1 cellular context compared by ENCODE assay signal in the genomic region with DNA sequence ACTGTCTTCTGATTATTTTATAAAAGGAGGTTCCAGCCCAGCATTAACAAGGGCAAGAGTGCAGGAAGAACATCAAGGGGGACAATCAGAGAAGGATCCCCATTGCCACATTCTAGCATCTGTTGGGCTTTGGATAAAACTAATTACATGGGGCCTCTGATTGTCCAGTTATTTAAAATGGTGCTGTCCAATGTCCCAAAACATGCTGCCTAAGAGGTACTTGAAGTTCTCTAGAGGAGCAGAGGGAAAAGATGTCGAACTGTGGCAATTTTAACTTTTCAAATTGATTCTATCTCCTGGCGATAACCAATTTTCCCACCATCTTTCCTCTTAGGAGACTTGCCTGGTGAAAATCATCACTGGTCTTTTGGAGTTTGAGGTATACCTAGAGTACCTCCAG.
TF ChIP-seq lines count a peak whose summit lies in the region.

No MANE protein-coding gene starts in this region.

TF ChIP-seq in HEK293, 187 proteins besides CTCF, POLR2A, EP300 and RAD21 (continued from another document):
- TF ChIP-seq, protein P1, sequence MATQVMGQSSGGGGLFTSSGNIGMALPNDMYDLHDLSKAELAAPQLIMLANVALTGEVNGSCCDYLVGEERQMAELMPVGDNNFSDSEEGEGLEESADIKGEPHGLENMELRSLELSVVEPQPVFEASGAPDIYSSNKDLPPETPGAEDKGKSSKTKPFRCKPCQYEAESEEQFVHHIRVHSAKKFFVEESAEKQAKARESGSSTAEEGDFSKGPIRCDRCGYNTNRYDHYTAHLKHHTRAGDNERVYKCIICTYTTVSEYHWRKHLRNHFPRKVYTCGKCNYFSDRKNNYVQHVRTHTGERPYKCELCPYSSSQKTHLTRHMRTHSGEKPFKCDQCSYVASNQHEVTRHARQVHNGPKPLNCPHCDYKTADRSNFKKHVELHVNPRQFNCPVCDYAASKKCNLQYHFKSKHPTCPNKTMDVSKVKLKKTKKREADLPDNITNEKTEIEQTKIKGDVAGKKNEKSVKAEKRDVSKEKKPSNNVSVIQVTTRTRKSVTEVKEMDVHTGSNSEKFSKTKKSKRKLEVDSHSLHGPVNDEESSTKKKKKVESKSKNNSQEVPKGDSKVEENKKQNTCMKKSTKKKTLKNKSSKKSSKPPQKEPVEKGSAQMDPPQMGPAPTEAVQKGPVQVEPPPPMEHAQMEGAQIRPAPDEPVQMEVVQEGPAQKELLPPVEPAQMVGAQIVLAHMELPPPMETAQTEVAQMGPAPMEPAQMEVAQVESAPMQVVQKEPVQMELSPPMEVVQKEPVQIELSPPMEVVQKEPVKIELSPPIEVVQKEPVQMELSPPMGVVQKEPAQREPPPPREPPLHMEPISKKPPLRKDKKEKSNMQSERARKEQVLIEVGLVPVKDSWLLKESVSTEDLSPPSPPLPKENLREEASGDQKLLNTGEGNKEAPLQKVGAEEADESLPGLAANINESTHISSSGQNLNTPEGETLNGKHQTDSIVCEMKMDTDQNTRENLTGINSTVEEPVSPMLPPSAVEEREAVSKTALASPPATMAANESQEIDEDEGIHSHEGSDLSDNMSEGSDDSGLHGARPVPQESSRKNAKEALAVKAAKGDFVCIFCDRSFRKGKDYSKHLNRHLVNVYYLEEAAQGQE (tag by site-specific recombination; IDR thresholded peaks at IDR 0.05), result peak; percentile 57
- no peak for TF ChIP-seq ZNF548 (tag by site-specific recombination; IDR thresholded peaks at IDR 0.05)
TF ChIP-seq in HEK293: peak in this region for 1.
